1 cellular context compared by ENCODE assay signal in the genomic region with DNA sequence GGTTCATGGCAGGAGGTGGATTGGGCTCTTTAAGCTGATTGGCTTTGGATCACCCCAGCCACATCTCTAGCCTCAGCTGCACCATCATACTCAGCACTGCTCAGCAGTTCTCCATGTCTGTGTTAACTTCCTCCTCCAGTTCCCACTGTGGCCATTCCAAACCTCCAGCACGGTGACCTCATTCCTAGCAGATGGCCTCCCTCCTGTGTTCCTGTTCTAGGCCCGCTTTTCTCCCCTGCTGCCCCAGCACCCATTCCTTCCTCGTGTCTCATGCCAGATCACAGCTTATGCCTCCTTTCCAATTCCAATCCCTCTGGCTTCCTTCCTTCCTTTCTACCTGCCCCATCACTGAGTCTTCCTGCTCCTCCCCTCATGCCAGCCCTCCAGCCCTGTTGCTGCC.
TF ChIP-seq lines count a peak whose summit lies in the region.

No MANE protein-coding gene starts in this region.

TF ChIP-seq in WTC11, 78 proteins besides CTCF, POLR2A, EP300 and RAD21 (continued from another document):
- TF ChIP-seq ZBTB21 (CRISPR knock-in tag; IDR thresholded peaks at IDR 0.05; ENCODE audit: borderline replicate concordance), result no peak
- TF ChIP-seq, protein P1, sequence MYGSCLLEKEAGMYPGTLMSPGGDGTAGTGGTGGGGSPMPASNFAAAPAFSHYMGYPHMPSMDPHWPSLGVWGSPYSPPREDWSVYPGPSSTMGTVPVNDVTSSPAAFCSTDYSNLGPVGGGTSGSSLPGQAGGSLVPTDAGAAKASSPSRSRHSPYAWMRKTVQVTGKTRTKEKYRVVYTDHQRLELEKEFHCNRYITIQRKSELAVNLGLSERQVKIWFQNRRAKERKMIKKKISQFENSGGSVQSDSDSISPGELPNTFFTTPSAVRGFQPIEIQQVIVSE (CRISPR knock-in tag; IDR thresholded peaks at IDR 0.05; ENCODE audit: borderline replicate concordance), result no peak
- TF ChIP-seq, protein P2, sequence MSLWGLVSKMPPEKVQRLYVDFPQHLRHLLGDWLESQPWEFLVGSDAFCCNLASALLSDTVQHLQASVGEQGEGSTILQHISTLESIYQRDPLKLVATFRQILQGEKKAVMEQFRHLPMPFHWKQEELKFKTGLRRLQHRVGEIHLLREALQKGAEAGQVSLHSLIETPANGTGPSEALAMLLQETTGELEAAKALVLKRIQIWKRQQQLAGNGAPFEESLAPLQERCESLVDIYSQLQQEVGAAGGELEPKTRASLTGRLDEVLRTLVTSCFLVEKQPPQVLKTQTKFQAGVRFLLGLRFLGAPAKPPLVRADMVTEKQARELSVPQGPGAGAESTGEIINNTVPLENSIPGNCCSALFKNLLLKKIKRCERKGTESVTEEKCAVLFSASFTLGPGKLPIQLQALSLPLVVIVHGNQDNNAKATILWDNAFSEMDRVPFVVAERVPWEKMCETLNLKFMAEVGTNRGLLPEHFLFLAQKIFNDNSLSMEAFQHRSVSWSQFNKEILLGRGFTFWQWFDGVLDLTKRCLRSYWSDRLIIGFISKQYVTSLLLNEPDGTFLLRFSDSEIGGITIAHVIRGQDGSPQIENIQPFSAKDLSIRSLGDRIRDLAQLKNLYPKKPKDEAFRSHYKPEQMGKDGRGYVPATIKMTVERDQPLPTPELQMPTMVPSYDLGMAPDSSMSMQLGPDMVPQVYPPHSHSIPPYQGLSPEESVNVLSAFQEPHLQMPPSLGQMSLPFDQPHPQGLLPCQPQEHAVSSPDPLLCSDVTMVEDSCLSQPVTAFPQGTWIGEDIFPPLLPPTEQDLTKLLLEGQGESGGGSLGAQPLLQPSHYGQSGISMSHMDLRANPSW (CRISPR knock-in tag; conservative IDR thresholded peaks at IDR 0.05; ENCODE audit: low read depth), result no peak
- TF ChIP-seq, protein P3, sequence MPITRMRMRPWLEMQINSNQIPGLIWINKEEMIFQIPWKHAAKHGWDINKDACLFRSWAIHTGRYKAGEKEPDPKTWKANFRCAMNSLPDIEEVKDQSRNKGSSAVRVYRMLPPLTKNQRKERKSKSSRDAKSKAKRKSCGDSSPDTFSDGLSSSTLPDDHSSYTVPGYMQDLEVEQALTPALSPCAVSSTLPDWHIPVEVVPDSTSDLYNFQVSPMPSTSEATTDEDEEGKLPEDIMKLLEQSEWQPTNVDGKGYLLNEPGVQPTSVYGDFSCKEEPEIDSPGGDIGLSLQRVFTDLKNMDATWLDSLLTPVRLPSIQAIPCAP (CRISPR knock-in tag; IDR thresholded peaks at IDR 0.05), result no peak
- TF ChIP-seq, protein P4, sequence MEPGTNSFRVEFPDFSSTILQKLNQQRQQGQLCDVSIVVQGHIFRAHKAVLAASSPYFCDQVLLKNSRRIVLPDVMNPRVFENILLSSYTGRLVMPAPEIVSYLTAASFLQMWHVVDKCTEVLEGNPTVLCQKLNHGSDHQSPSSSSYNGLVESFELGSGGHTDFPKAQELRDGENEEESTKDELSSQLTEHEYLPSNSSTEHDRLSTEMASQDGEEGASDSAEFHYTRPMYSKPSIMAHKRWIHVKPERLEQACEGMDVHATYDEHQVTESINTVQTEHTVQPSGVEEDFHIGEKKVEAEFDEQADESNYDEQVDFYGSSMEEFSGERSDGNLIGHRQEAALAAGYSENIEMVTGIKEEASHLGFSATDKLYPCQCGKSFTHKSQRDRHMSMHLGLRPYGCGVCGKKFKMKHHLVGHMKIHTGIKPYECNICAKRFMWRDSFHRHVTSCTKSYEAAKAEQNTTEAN (CRISPR knock-in tag; IDR thresholded peaks at IDR 0.05), result no peak
- TF ChIP-seq NR1H2 (CRISPR knock-in tag; IDR thresholded peaks at IDR 0.05), result no peak
- TF ChIP-seq ESRRA (CRISPR knock-in tag; IDR thresholded peaks at IDR 0.05; ENCODE audit: borderline replicate concordance), result no peak
- TF ChIP-seq, protein P5, sequence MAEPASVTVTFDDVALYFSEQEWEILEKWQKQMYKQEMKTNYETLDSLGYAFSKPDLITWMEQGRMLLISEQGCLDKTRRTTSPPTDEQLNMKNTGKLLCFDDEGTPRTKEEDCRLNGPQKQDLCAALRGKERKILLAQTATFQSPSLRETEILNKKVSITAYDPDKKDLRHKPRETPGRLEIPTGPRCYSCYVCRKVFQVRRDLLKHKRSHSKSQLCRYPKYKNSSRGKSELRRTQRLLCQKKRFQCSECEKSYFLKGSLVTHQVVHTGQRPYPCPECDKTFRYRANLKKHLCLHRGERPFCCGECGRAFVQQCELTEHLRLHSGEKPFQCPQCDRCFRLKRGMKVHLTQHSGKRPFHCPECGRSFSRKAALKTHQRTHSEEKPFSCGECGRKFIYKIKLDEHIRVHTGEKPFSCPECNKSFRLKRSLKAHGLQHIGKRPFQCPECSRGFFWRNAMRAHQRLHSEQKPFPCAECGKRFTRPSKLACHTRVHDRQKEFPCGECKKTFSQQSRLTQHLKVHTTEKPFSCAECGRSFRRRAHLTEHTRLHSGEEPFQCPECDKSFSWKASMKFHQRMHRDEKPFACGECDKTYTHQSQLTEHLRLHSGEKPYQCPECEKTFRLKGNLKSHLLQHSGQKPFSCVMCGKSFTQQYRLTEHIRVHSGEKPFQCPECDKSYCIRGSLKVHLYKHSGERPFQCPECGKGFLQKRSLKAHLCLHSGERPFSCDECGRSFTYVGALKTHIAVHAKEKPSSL (CRISPR knock-in tag; conservative IDR thresholded peaks at IDR 0.05), result no peak
- no peak for TF ChIP-seq NFATC4 (CRISPR knock-in tag; IDR thresholded peaks at IDR 0.05)
